In genomic region chr10:118310822-118311221, GRCh38 we compare ENCODE assay signal across 2 cellular contexts.
TF ChIP-seq lines count a peak whose summit lies in the region.

No MANE protein-coding gene starts in this region.

TF ChIP-seq in IMR-90, 13 proteins besides CTCF, POLR2A, EP300 and RAD21:
- TF ChIP-seq ELK1 (IDR thresholded peaks at IDR 0.05; ENCODE audit: borderline replicate concordance, low read depth, low read length): no peak
- peak; percentile 36; the same call in 1 of the 2 replicates for TF ChIP-seq CEBPB (IDR thresholded peaks at IDR 0.05; ENCODE audit: low read depth, low read length)

TF ChIP-seq in WTC11, 78 proteins besides CTCF, POLR2A, EP300 and RAD21:
- TF ChIP-seq ZNF281 (CRISPR knock-in tag; IDR thresholded peaks at IDR 0.05): no peak
- TF ChIP-seq FOXK1 (CRISPR knock-in tag; IDR thresholded peaks at IDR 0.05): no peak
- no peak for TF ChIP-seq CREM (CRISPR knock-in tag; IDR thresholded peaks at IDR 0.05)
- no peak for TF ChIP-seq ZNF317 (CRISPR knock-in tag; IDR thresholded peaks at IDR 0.05; ENCODE audit: borderline replicate concordance, low read depth)
- no peak for TF ChIP-seq NFYB (CRISPR knock-in tag; conservative IDR thresholded peaks at IDR 0.05; ENCODE audit: low read depth)
- no peak for TF ChIP-seq CREB1 (CRISPR knock-in tag; IDR thresholded peaks at IDR 0.05)
- no peak for TF ChIP-seq IRF2 (CRISPR knock-in tag; IDR thresholded peaks at IDR 0.05; ENCODE audit: borderline replicate concordance, low read depth)
